ENCODE assay signal across 1 cellular context in genomic region chr3:194208701-194209100, GRCh38.
TF ChIP-seq lines count a peak whose summit lies in the region.

No MANE protein-coding gene starts in this region.

TF ChIP-seq in H1, 55 proteins besides CTCF, POLR2A, EP300 and RAD21 (continued from another document):
- TF ChIP-seq CHD7 (IDR thresholded peaks at IDR 0.05; ENCODE audit: insufficient replicate concordance, low read length) (no peak), ATF3 (IDR thresholded peaks at IDR 0.05; ENCODE audit: insufficient read depth, low read depth, low read length) (no peak), ATF2 (IDR thresholded peaks at IDR 0.05; ENCODE audit: low read length) (no peak)
